In genomic region chr6:127924031-127924430, GRCh38 we compare ENCODE assay signal across 19 cellular contexts. TPM values are rescaled to one million over a fixed set of nuclear protein-coding genes. Genes with fewer than 3 reads are reported as not detected.
DNase-seq lines count a peak whose midpoint lies in the region; ATAC-seq lines count a peak whose summit lies in the region.
"Had no signal": no experiment of that assay in that cellular context is flagged by ENCODE, and none has a peak within 500 bp of the region (broad histone marks: within the 10 kb centered on the region; RNA-seq: fewer than 3 reads in every experiment).

No MANE protein-coding gene starts in this region.

- H3K27ac Mint-ChIP-seq in activated T-cell treated with anti-CD3 and anti-CD28 coated beads, Interleukin-2, amount 50 U/mL, for 24 hours, result peak overlapping the region; percentile 64
- H3K27ac Mint-ChIP-seq in activated T-helper 17 cell treated with anti-CD3 and anti-CD28 coated beads, Interleukin-2, amount 50 U/mL, for 72 hours, result no peak overlapping the region
- H3K27ac Mint-ChIP-seq in natural killer cell treated with Interleukin-12 subunit alpha and Interleukin-12 subunit beta and Interleukin-15 and Interleukin-18, amount 100 ng/mL, for 72 hours, result peak overlapping the region; percentile 32 to 57
- H3K27ac Mint-ChIP-seq: HFFc6 had no signal

- H3K27me3 Mint-ChIP-seq in activated T-cell treated with anti-CD3 and anti-CD28 coated beads, Interleukin-2, amount 50 U/mL, for 24 hours, result no peaks in the 10 kb centered on the region
- H3K27me3 Mint-ChIP-seq in activated T-helper 17 cell treated with anti-CD3 and anti-CD28 coated beads, Interleukin-2, amount 50 U/mL, for 72 hours, result no peaks in the 10 kb centered on the region
- no peaks in the 10 kb centered on the region for H3K27me3 Mint-ChIP-seq in natural killer cell treated with Interleukin-12 subunit alpha and Interleukin-12 subunit beta and Interleukin-15 and Interleukin-18, amount 100 ng/mL, for 72 hours

- no peak for DNase-seq in activated T-cell treated with anti-CD3 and anti-CD28 coated beads, Interleukin-2, amount 50 U/mL, for 24 hours
- DNase-seq in activated T-cell treated with anti-CD3 and anti-CD28 coated beads for 4 hours, result no peak
- DNase-seq in natural killer cell treated with Interleukin-12 subunit alpha and Interleukin-12 subunit beta and Interleukin-15 and Interleukin-18, amount 100 ng/mL, for 72 hours (ENCODE audit: low spot score), result no peak
- no peak for DNase-seq in NCI-H2171 treated with DMSO at 0.1 percent for 48 hours (lab: John Stamatoyannopoulos, UW)
- DNase-seq in iPS-NIHi11 (ENCODE audit: low spot score), result no peak
- DNase-seq: C1 segment of cervical spinal cord, GF-D8, HFFc6, MG63, NCI-H1092, NCI-H2081 treated with DMSO at 0.1 percent for 48 hours, NCI-H524 had no signal

- no peak overlapping the region for H3K4me3 Mint-ChIP-seq in activated T-cell treated with anti-CD3 and anti-CD28 coated beads, Interleukin-2, amount 50 U/mL, for 24 hours
- peak overlapping the region; percentile 22 for H3K4me3 Mint-ChIP-seq in activated T-helper 17 cell treated with anti-CD3 and anti-CD28 coated beads, Interleukin-2, amount 50 U/mL, for 72 hours
- H3K4me3 Mint-ChIP-seq in natural killer cell treated with Interleukin-12 subunit alpha and Interleukin-12 subunit beta and Interleukin-15 and Interleukin-18, amount 100 ng/mL, for 72 hours, result peak overlapping the region; percentile 26
- H3K4me3 Mint-ChIP-seq: HFFc6 had no signal

- H3K9me3 Mint-ChIP-seq in activated T-cell treated with anti-CD3 and anti-CD28 coated beads, Interleukin-2, amount 50 U/mL, for 24 hours, result peaks cover 19% of the 10 kb centered on the region
- peaks cover 11% of the 10 kb centered on the region for H3K9me3 Mint-ChIP-seq in activated T-helper 17 cell treated with anti-CD3 and anti-CD28 coated beads, Interleukin-2, amount 50 U/mL, for 72 hours
- H3K9me3 Mint-ChIP-seq in natural killer cell treated with Interleukin-12 subunit alpha and Interleukin-12 subunit beta and Interleukin-15 and Interleukin-18, amount 100 ng/mL, for 72 hours, result peaks cover 12% of the 10 kb centered on the region

- ATAC-seq in GM19395 (IDR thresholded peaks at IDR 0.05; ENCODE audit: unreplicated experiment) (peak; percentile 38), HG03139 (IDR thresholded peaks at IDR 0.05; ENCODE audit: unreplicated experiment) (no peak)
- ATAC-seq in activated T-helper 17 cell treated with anti-CD3 and anti-CD28 coated beads, Interleukin-2, amount 50 U/mL, for 72 hours (replicated peaks), result peak; percentile 49
- no peak for ATAC-seq in natural killer cell treated with Interleukin-12 subunit alpha and Interleukin-12 subunit beta and Interleukin-15 and Interleukin-18, amount 100 ng/mL, for 72 hours
- ATAC-seq: A549 had no signal

- H3K36me3 Mint-ChIP-seq in activated T-cell treated with anti-CD3 and anti-CD28 coated beads, Interleukin-2, amount 50 U/mL, for 24 hours (ENCODE audit: low read depth), result peaks cover 13% of the 10 kb centered on the region
- no peaks in the 10 kb centered on the region for H3K36me3 Mint-ChIP-seq in activated T-helper 17 cell treated with anti-CD3 and anti-CD28 coated beads, Interleukin-2, amount 50 U/mL, for 72 hours (ENCODE audit: low read depth)
- peaks cover 21% of the 10 kb centered on the region for H3K36me3 Mint-ChIP-seq in natural killer cell treated with Interleukin-12 subunit alpha and Interleukin-12 subunit beta and Interleukin-15 and Interleukin-18, amount 100 ng/mL, for 72 hours

- H3K4me1 Mint-ChIP-seq in activated T-cell treated with anti-CD3 and anti-CD28 coated beads, Interleukin-2, amount 50 U/mL, for 24 hours (ENCODE audit: low read depth), result peaks cover 61% of the 10 kb centered on the region
- H3K4me1 Mint-ChIP-seq in activated T-helper 17 cell treated with anti-CD3 and anti-CD28 coated beads, Interleukin-2, amount 50 U/mL, for 72 hours, result peaks cover 49% of the 10 kb centered on the region
- peaks cover 15 to 34% of the 10 kb centered on the region in 2 donors for H3K4me1 Mint-ChIP-seq in natural killer cell treated with Interleukin-12 subunit alpha and Interleukin-12 subunit beta and Interleukin-15 and Interleukin-18, amount 100 ng/mL, for 72 hours (ENCODE audit: low read depth in 2 of 2)

RNA-seq across cellular contexts. Expression of gene THEMIS, which starts 23.2 kb away (rescaled TPM):
- 10 to 100 TPM; 64.9 to 72.9 TPM for total RNA-seq in activated T-helper 17 cell treated with anti-CD3 and anti-CD28 coated beads, Interleukin-2, amount 50 U/mL, for 72 hours
- total RNA-seq in natural killer cell treated with Interleukin-12 subunit alpha and Interleukin-12 subunit beta and Interleukin-15 and Interleukin-18, amount 100 ng/mL, for 72 hours, result 10 to 100 TPM in 1 of 2 donors, 1 to 10 TPM in 1; 3.8 to 44.2 TPM
- total RNA-seq: Daoy, H4, HT-29 had no signal

Comparison
In these comparisons a context has a peak if more than half of its experiments do, and no peak if none do; other contexts are left out.
1. ATAC-seq: peak in GM19395 (single experiment) and activated T-helper 17 cell treated with anti-CD3 and anti-CD28 coated beads, Interleukin-2, amount 50 U/mL, for 72 hours (single experiment); none in natural killer cell treated with Interleukin-12 subunit alpha and Interleukin-12 subunit beta and Interleukin-15 and Interleukin-18, amount 100 ng/mL, for 72 hours (0 of 2) and HG03139 (single experiment).